8 cellular contexts compared by ENCODE assay signal in genomic region chr11:112555491-112556364, GRCh38.
A peak's percentile ranks its signal among the peaks of the same experiment; 100 is the strongest.
DNase-seq lines count a peak whose midpoint lies in the region; ATAC-seq and TF ChIP-seq lines count a peak whose summit lies in the region.

No MANE protein-coding gene starts in this region.

- no peaks in the 10 kb centered on the region for H3K36me3 ChIP-seq in CD4-positive, alpha-beta memory T cell (ENCODE audit: insufficient read depth, low read length)
- H3K36me3 ChIP-seq in heart left ventricle: no peaks in the 10 kb centered on the region

- ATAC-seq in heart left ventricle: peak; percentile 43 to 88 (median 74)
- ATAC-seq in HG03045 (IDR thresholded peaks at IDR 0.05; ENCODE audit: unreplicated experiment): no peak

- H3K36me3 Mint-ChIP-seq in CD4-positive, alpha-beta memory T cell: no peaks in the 10 kb centered on the region
- H3K36me3 Mint-ChIP-seq in activated naive CD4-positive, alpha-beta T cell treated with anti-CD3 and anti-CD28 coated beads for 36 hours (ENCODE audit: low read depth): no peaks in the 10 kb centered on the region

- no peaks in the 10 kb centered on the region for H3K4me1 ChIP-seq in CD4-positive, alpha-beta memory T cell (ENCODE audit: insufficient read depth, low read length)
- H3K4me1 ChIP-seq in heart left ventricle: no peaks in the 10 kb centered on the region

- CTCF ChIA-PET in CD4-positive, alpha-beta memory T cell (lab: Charles Lee; ENCODE audit: partially characterized antibody): interaction anchor here (0.7 to 6.4 kb wide), 33 partner anchors 9 to 734 kb away, joined by 3 to 78 read pairs (median 5); no protein-coding TSS in a partner anchor
- CTCF ChIA-PET in activated naive CD4-positive, alpha-beta T cell treated with anti-CD3 and anti-CD28 coated beads for 36 hours (lab: Charles Lee): interaction anchor here (0.6 to 4.4 kb wide), 23 partner anchors 9 to 276 kb away, joined by 3 to 37 read pairs (median 5); no protein-coding TSS in a partner anchor

- no peaks in the 10 kb centered on the region for H3K9me3 ChIP-seq in CD4-positive, alpha-beta memory T cell (ENCODE audit: control insufficient read depth in 1 of 2, low read length in 2 of 2)
- no peaks in the 10 kb centered on the region for H3K9me3 ChIP-seq in heart left ventricle

- intact Hi-C loops in CD4-positive, alpha-beta memory T cell (cut with micrococcal nuclease): loop anchor here (1.0 kb wide), 2 partner anchors 265 to 336 kb away; no protein-coding TSS in a partner anchor
- intact Hi-C loops in activated naive CD4-positive, alpha-beta T cell treated with anti-CD3 and anti-CD28 coated beads for 36 hours (cut with micrococcal nuclease): loop anchor here (1.0 to 5.0 kb wide), 3 partner anchors 103 to 329 kb away; partner anchors contain the start of gene PTS
- intact Hi-C loops in heart left ventricle (cut with DNase I): loop anchor here (1.0 to 10.0 kb wide), 6 partner anchors 263 to 331 kb away; partner anchors contain the start of gene PTS (in 1 of the 10)

- no peak overlapping the region for H3K4me3 ChIP-seq in CD4-positive, alpha-beta memory T cell (ENCODE audit: low read length in 2 of 2)
- no peak overlapping the region for H3K4me3 ChIP-seq in heart left ventricle

- H3K4me1 Mint-ChIP-seq in CD4-positive, alpha-beta memory T cell: peaks cover 0 to 6% (median 2%) of the 10 kb centered on the region in 4 donors
- H3K4me1 Mint-ChIP-seq in activated naive CD4-positive, alpha-beta T cell treated with anti-CD3 and anti-CD28 coated beads for 36 hours (ENCODE audit: low read depth): peaks cover 2% of the 10 kb centered on the region

- H3K4me3 Mint-ChIP-seq in CD4-positive, alpha-beta memory T cell: peak overlapping the region in 4 of 8 donors; percentile 20 to 63 (median 54)
- H3K4me3 Mint-ChIP-seq in activated naive CD4-positive, alpha-beta T cell treated with anti-CD3 and anti-CD28 coated beads for 36 hours: no peak overlapping the region

- TF ChIP-seq CTCF in heart left ventricle (IDR thresholded peaks at IDR 0.05): peak; percentile 50 to 71 (median 66)

- no peak for TF ChIP-seq POLR2A in heart left ventricle (IDR thresholded peaks at IDR 0.05)

- H3K27me3 ChIP-seq in CD4-positive, alpha-beta memory T cell (ENCODE audit: insufficient read depth, low read length): no peaks in the 10 kb centered on the region
- no peaks in the 10 kb centered on the region for H3K27me3 ChIP-seq in heart left ventricle

- DNase-seq in CD4-positive, alpha-beta memory T cell: peak; percentile 56 to 64 (median 60)
- DNase-seq in HCEC 1CT (peak; percentile 11), SHP77 (lab: John Stamatoyannopoulos, UW) (peak; percentile 9 to 17), heart left ventricle (peak; percentile 35 to 72 (median 57)), retina (peak; percentile 76), DMS114 treated with DMSO at 0.1 percent for 48 hours (lab: John Stamatoyannopoulos, UW; ENCODE audit: unreplicated experiment) (no peak)
- DNase-seq in activated naive CD4-positive, alpha-beta T cell treated with anti-CD3 and anti-CD28 coated beads for 36 hours: peak; percentile 81

- H3K9me3 Mint-ChIP-seq in CD4-positive, alpha-beta memory T cell: peaks cover 0 to 2% (median 0%) of the 10 kb centered on the region in 8 donors
- no peaks in the 10 kb centered on the region for H3K9me3 Mint-ChIP-seq in activated naive CD4-positive, alpha-beta T cell treated with anti-CD3 and anti-CD28 coated beads for 36 hours

- POLR2A ChIA-PET in CD4-positive, alpha-beta memory T cell (lab: Charles Lee; ENCODE audit: partially characterized antibody): interaction anchor here (0.8 to 2.2 kb wide), 10 partner anchors 10 to 329 kb away, joined by 3 to 8 read pairs (median 4); partner anchors contain the start of gene PTS

- peaks cover 3 to 4% of the 10 kb centered on the region in 2 donors for H3K27me3 Mint-ChIP-seq in CD4-positive, alpha-beta memory T cell
- H3K27me3 Mint-ChIP-seq in activated naive CD4-positive, alpha-beta T cell treated with anti-CD3 and anti-CD28 coated beads for 36 hours (ENCODE audit: low read depth): no peaks in the 10 kb centered on the region

- no peak overlapping the region for H3K27ac ChIP-seq in CD4-positive, alpha-beta memory T cell (ENCODE audit: low read depth, low read length)
- H3K27ac ChIP-seq in heart left ventricle: no peak overlapping the region

- 55 to 67% (median 60%) methylated on average over 9 to 10 of the region's 10 CpGs for WGBS in heart left ventricle, 4 donors

- peak overlapping the region in 3 of 7 donors; percentile 76 to 86 (median 83) for H3K27ac Mint-ChIP-seq in CD4-positive, alpha-beta memory T cell
- H3K27ac Mint-ChIP-seq in activated naive CD4-positive, alpha-beta T cell treated with anti-CD3 and anti-CD28 coated beads for 36 hours: no peak overlapping the region
